ENCODE assay signal across 1 cellular context in the genomic region with DNA sequence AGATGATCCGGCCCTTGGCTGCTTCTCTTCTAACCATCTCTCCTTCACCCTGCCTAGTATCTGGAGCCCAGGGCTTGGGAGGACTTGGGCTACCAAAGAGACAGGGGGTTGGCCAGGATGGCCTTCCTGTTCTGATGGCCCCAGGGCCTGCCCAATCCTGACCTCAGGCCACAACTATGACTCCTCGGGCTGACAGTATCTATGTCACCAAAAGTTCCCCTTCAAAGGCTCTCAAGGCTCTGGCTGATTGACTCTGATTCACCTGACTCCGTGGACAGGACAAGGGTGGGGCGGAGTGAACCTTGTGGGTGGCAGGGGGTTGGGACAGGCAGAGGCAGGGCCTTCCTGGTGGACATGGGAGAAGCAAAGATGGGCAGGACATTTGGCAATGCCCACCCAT.
TF ChIP-seq lines count a peak whose summit lies in the region.

No MANE protein-coding gene starts in this region.

TF ChIP-seq in HepG2, 621 proteins besides CTCF, POLR2A, EP300 and RAD21 (continued from another document):
- TF ChIP-seq NFKB2 (CRISPR knock-in tag; IDR thresholded peaks at IDR 0.05; ENCODE audit: borderline replicate concordance) (no peak), HNRNPLL (IDR thresholded peaks at IDR 0.05; ENCODE audit: low read depth, low read length, poor library complexity, severe bottlenecking) (no peak), SALL1 (CRISPR knock-in tag; IDR thresholded peaks at IDR 0.05) (no peak), ESRRA (CRISPR knock-in tag; IDR thresholded peaks at IDR 0.05; ENCODE audit: low read depth) (no peak), STAT6 (CRISPR knock-in tag; IDR thresholded peaks at IDR 0.05; ENCODE audit: borderline replicate concordance) (no peak), ZNF773 (CRISPR knock-in tag; IDR thresholded peaks at IDR 0.05; ENCODE audit: borderline replicate concordance) (no peak), MED8 (CRISPR knock-in tag; IDR thresholded peaks at IDR 0.05; ENCODE audit: insufficient replicate concordance) (no peak), SIX1 (CRISPR knock-in tag; IDR thresholded peaks at IDR 0.05; ENCODE audit: borderline replicate concordance) (no peak), RFXAP (CRISPR knock-in tag; IDR thresholded peaks at IDR 0.05; ENCODE audit: borderline replicate concordance) (no peak)
- TF ChIP-seq, protein P1, sequence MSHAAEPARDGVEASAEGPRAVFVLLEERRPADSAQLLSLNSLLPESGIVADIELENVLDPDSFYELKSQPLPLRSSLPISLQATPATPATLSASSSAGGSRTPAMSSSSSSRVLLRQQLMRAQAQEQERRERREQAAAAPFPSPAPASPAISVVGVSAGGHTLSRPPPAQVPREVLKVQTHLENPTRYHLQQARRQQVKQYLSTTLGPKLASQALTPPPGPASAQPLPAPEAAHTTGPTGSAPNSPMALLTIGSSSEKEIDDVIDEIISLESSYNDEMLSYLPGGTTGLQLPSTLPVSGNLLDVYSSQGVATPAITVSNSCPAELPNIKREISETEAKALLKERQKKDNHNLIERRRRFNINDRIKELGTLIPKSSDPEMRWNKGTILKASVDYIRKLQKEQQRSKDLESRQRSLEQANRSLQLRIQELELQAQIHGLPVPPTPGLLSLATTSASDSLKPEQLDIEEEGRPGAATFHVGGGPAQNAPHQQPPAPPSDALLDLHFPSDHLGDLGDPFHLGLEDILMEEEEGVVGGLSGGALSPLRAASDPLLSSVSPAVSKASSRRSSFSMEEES (CRISPR knock-in tag; IDR thresholded peaks at IDR 0.05) = no peak
